ENCODE assay signal across 22 cellular contexts in the genomic region with DNA sequence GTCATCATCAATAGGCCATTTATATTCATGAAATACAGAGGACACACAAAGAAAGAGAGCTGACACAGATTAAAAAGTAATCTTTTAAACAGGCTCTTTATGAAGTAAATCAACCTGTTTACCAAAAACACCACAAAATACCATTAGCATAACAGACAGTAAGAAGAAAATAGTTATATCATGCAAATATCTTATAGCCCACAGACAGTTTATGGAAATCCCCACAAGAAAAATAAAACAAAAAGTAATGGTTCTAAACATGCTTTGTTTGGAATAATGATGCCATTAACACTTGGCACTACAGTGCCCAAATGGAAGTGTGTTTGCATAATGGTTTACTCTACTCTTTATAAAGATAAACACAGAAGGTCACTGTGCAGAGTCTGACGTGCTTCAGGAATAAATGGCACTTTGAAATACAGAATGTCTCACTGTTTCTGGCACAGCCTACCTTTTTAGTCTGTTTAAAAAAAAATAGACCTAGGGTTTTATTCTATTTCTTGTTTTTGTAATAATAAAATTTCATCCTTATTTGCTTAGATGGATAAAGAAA. TPM values are rescaled to one million over a fixed set of nuclear protein-coding genes. Genes with fewer than 3 reads are reported as not detected.
"Had no signal": no experiment of that assay in that cellular context is flagged by ENCODE, and none has a peak within 500 bp of the region (broad histone marks: within the 10 kb centered on the region; RNA-seq: fewer than 3 reads in every experiment).

No MANE protein-coding gene starts in this region.

- H3K4me3 ChIP-seq: ascending aorta, breast epithelium, psoas muscle, right lobe of liver, smooth muscle cell, transverse colon had no signal

- H3K27ac Mint-ChIP-seq: activated naive CD4-positive, alpha-beta T cell treated with anti-CD3 and anti-CD28 coated beads for 36 hours; activated naive CD8-positive, alpha-beta T cell treated with anti-CD3 and anti-CD28 coated beads, Interleukin-2, amount 50 U/mL, for 24 hours; activated T-helper 2 cell treated with anti-CD3 and anti-CD28 coated beads, Interferon-gamma antibody, Interleukin-2, Interleukin-4, amounts not matched to agents 10 μg/mL and 5 μg/mL and 100 μg/mL, durations not matched to agents 14 hours and 24 hours and 36 hours had no signal

- H3K4me3 Mint-ChIP-seq: activated naive CD4-positive, alpha-beta T cell treated with anti-CD3 and anti-CD28 coated beads for 36 hours; activated naive CD8-positive, alpha-beta T cell treated with anti-CD3 and anti-CD28 coated beads, Interleukin-2, amount 50 U/mL, for 24 hours had no signal

- H3K27me3 ChIP-seq: ascending aorta, breast epithelium, right lobe of liver, transverse colon had no signal

- H3K27me3 Mint-ChIP-seq: activated naive CD8-positive, alpha-beta T cell treated with anti-CD3 and anti-CD28 coated beads, Interleukin-2, amount 50 U/mL, for 24 hours had no signal

- H3K27ac ChIP-seq: ascending aorta, breast epithelium, psoas muscle, right lobe of liver, transverse colon had no signal

- ATAC-seq: activated naive CD8-positive, alpha-beta T cell treated with anti-CD3 and anti-CD28 coated beads, Interleukin-2, amount 50 U/mL, for 24 hours; left ventricle myocardium superior; psoas muscle; right lobe of liver had no signal

- DNase-seq: activated CD4-positive, CD25-positive, alpha-beta regulatory T cell treated with anti-CD3 and anti-CD28 coated beads, Interleukin-2, amount 50 U/mL, for 72 hours; activated naive CD4-positive, alpha-beta T cell treated with anti-CD3 and anti-CD28 coated beads for 36 hours; activated naive CD8-positive, alpha-beta T cell treated with anti-CD3 and anti-CD28 coated beads, Interleukin-2, amount 50 U/mL, for 24 hours; activated T-cell treated with anti-CD3 and anti-CD28 coated beads for 4 hours; cerebellar nuclear complex; effector memory CD4-positive, alpha-beta T cell; foreskin fibroblast; glutamatergic neuron; hypothalamus; kidney glomerular epithelial cell; left ventricle myocardium superior; psoas muscle; right lobe of liver; stimulated activated CD4-positive, alpha-beta T cell treated with anti-CD3 and anti-CD28 coated beads, Interleukin-4, amount 100 ng/mL, for 4 hours; stimulated activated CD8-positive, alpha-beta memory T cell treated with anti-CD3 and anti-CD28 coated beads, Interleukin-4, amount 100 ng/mL, for 48 hours; stimulated activated naive CD4-positive, alpha-beta T cell treated with Interleukin-2 at 50 U/mL for 16 hours; substantia nigra; transverse colon had no signal

- H3K9me3 ChIP-seq: ascending aorta, breast epithelium, psoas muscle, right lobe of liver, transverse colon had no signal

- H3K4me2 ChIP-seq: smooth muscle cell had no signal

- H3K36me3 ChIP-seq: ascending aorta, breast epithelium, right lobe of liver, transverse colon had no signal

- H3K4me1 ChIP-seq: ascending aorta, breast epithelium, psoas muscle, right lobe of liver, transverse colon had no signal

RNA-seq across cellular contexts. Expression of gene SEMA3D, which starts 30.1 kb away (rescaled TPM):
- total RNA-seq: activated naive CD4-positive, alpha-beta T cell treated with anti-CD3 and anti-CD28 coated beads for 36 hours had no signal
